9 cellular contexts compared by ENCODE assay signal in the genomic region with DNA sequence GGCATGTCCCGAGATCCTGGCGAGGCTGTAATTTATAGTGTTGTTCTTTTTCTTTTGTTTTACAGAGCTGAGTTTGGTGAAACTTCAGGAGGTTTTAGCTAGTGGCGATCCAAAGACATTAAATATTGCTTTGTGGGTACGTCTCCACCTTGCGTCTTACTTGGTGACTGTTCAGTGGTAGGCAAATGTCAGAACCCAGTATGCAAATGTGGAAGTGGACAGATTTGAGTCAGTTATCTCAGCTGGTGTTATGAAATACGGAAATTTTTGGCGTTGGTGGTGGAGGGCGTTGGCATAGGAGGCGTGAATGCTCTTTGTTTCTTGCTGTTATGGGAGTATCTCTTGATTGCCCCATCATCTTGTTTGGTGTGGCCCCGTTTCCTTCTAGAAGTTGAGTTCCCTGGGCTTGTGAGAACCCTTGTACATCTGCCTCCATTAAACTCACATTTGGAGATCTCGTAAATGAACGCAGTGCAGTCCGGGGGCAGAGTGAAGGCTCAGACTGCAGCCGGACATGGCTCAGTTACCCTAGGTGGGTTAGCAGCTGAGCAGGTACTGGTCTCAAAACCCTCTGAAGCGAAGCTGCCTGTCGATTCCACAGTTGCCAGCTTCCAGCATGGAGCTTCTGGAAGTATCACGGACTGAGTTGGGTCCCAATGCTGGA. TPM values are rescaled to one million over a fixed set of nuclear protein-coding genes. Genes with fewer than 3 reads are reported as not detected.
A peak's percentile ranks its signal among the peaks of the same experiment; 100 is the strongest.
DNase-seq lines count a peak whose midpoint lies in the region; ATAC-seq and TF ChIP-seq lines count a peak whose summit lies in the region.
"Had no signal": no experiment of that assay in that cellular context is flagged by ENCODE, and none has a peak within 500 bp of the region (broad histone marks: within the 10 kb centered on the region; RNA-seq: fewer than 3 reads in every experiment).

No MANE protein-coding gene starts in this region.

- no peaks in the 10 kb centered on the region for H3K9me3 ChIP-seq in mammary epithelial cell (replicated peaks; ENCODE audit: insufficient read depth, low read length)
- H3K9me3 ChIP-seq: BLaER1 had no signal

- H3K4me1 ChIP-seq in mammary epithelial cell (ENCODE audit: insufficient read depth, low read length), result no peaks in the 10 kb centered on the region

- H3K79me2 ChIP-seq in mammary epithelial cell (ENCODE audit: insufficient read depth, low read length), result no peaks in the 10 kb centered on the region

- POLR2A ChIA-PET in MCF 10A (lab: Yijun Ruan, JAX), result no interaction called here
- POLR2A ChIA-PET in activated CD8-positive, alpha-beta T cell treated with anti-CD3 and anti-CD28 coated beads, Interleukin-2, amount 10 ng/mL, durations not matched to agents 7 days and 5 days (lab: Charles Lee), result interaction anchor here (0.7 to 3.2 kb wide), 4 partner anchors 14 to 37 kb away, joined by 3 to 16 read pairs (median 10); no protein-coding TSS in a partner anchor

- dilution Hi-C loops in mammary epithelial cell (cut with HindIII; ENCODE audit: low sequenced_read_pairs), result no loop called here

- no peak for TF ChIP-seq CTCF in MCF 10A (IDR thresholded peaks at IDR 0.05; ENCODE audit: unreplicated experiment)
- no peak for TF ChIP-seq CTCF in mammary epithelial cell (conservative IDR thresholded peaks at IDR 0.05 in 1 of 2, IDR thresholded peaks at IDR 0.05 in 1 of 2; ENCODE audit: extremely low read depth in 1 of 2, insufficient read depth in 1 of 2, low read depth in 1 of 2, low read length in 2 of 2)

- WGBS in mammary epithelial cell (ENCODE audit: low coverage, missing lambda C conversion rate), result 95% methylated on average over 15 of the region's 17 CpGs

- H3K9ac ChIP-seq in mammary epithelial cell (ENCODE audit: insufficient read depth, low read length), result no peak overlapping the region
- H3K9ac ChIP-seq: BLaER1 had no signal

- intact Hi-C loops in MCF 10A (cut with micrococcal nuclease), result no loop called here
- intact Hi-C loops in mammary epithelial cell (cut with micrococcal nuclease), result no loop called here
- intact Hi-C loops in posterior vena cava (cut with DNase I), result loop anchor here in 1 of 2 donors (10.0 kb wide), 1 partner anchor 85 kb away; no protein-coding TSS in a partner anchor

- H3K27ac ChIP-seq in mammary epithelial cell (ENCODE audit: insufficient read depth, low read depth, low read length), result no peak overlapping the region
- H3K27ac ChIP-seq: BLaER1 had no signal

- in situ Hi-C loops in mammary epithelial cell (cut with MboI; ENCODE audit: low sequenced_read_pairs in 2 of 2), result no loop called here

- H2AFZ ChIP-seq in mammary epithelial cell (ENCODE audit: low read depth, low read length), result no peak overlapping the region

- H3K9me3 Mint-ChIP-seq in MCF 10A (ENCODE audit: unreplicated experiment), result no peaks in the 10 kb centered on the region
- H3K9me3 Mint-ChIP-seq in activated CD8-positive, alpha-beta T cell treated with anti-CD3 and anti-CD28 coated beads, Interleukin-2, amount 10 ng/mL, durations not matched to agents 7 days and 5 days (ENCODE audit: insufficient read depth), result no peaks in the 10 kb centered on the region

- H3K4me2 ChIP-seq in mammary epithelial cell (ENCODE audit: insufficient read depth, low read depth, low read length), result no peak overlapping the region
- H3K4me2 ChIP-seq: BLaER1 had no signal

- no peaks in the 10 kb centered on the region for H3K36me3 ChIP-seq in mammary epithelial cell (ENCODE audit: insufficient read depth, low read length)
- H3K36me3 ChIP-seq: BLaER1 had no signal

- peak; percentile 67 for ATAC-seq in HG03378 (IDR thresholded peaks at IDR 0.05; ENCODE audit: unreplicated experiment)
- ATAC-seq in activated CD8-positive, alpha-beta T cell treated with anti-CD3 and anti-CD28 coated beads, Interleukin-2, amount 10 ng/mL, durations not matched to agents 7 days and 5 days, result no peak

- H3K4me1 Mint-ChIP-seq in MCF 10A (ENCODE audit: insufficient read depth, unreplicated experiment), result no peaks in the 10 kb centered on the region
- H3K4me1 Mint-ChIP-seq in activated CD8-positive, alpha-beta T cell treated with anti-CD3 and anti-CD28 coated beads, Interleukin-2, amount 10 ng/mL, durations not matched to agents 7 days and 5 days (ENCODE audit: low read depth), result peaks cover 73% of the 10 kb centered on the region

- H3K36me3 Mint-ChIP-seq in MCF 10A (ENCODE audit: insufficient read depth, unreplicated experiment), result no peaks in the 10 kb centered on the region
- peaks cover 37% of the 10 kb centered on the region for H3K36me3 Mint-ChIP-seq in activated CD8-positive, alpha-beta T cell treated with anti-CD3 and anti-CD28 coated beads, Interleukin-2, amount 10 ng/mL, durations not matched to agents 7 days and 5 days (ENCODE audit: low read depth)

- H3K4me3 Mint-ChIP-seq in MCF 10A (ENCODE audit: unreplicated experiment), result no peak overlapping the region
- no peak overlapping the region for H3K4me3 Mint-ChIP-seq in activated CD8-positive, alpha-beta T cell treated with anti-CD3 and anti-CD28 coated beads, Interleukin-2, amount 10 ng/mL, durations not matched to agents 7 days and 5 days

- CTCF ChIA-PET in MCF 10A (lab: Yijun Ruan, JAX), result interaction anchor here (0.6 kb wide), 1 partner anchor 86 kb away, joined by 4 read pairs; no protein-coding TSS in a partner anchor
- CTCF ChIA-PET in mammary epithelial cell (lab: Charles Lee; ENCODE audit: low non-redundant PET), result no interaction called here
- CTCF ChIA-PET in activated CD8-positive, alpha-beta T cell treated with anti-CD3 and anti-CD28 coated beads, Interleukin-2, amount 10 ng/mL, durations not matched to agents 7 days and 5 days (lab: Charles Lee), result interaction anchor here (1.0 to 2.3 kb wide), 5 partner anchors 19 to 89 kb away, joined by 3 to 9 read pairs (median 4); no protein-coding TSS in a partner anchor

- H4K20me1 ChIP-seq in mammary epithelial cell (ENCODE audit: insufficient read depth, low read length), result no peaks in the 10 kb centered on the region
- H4K20me1 ChIP-seq: BLaER1 had no signal

- H3K27me3 Mint-ChIP-seq in MCF 10A (ENCODE audit: insufficient read depth, unreplicated experiment), result no peaks in the 10 kb centered on the region
- no peaks in the 10 kb centered on the region for H3K27me3 Mint-ChIP-seq in activated CD8-positive, alpha-beta T cell treated with anti-CD3 and anti-CD28 coated beads, Interleukin-2, amount 10 ng/mL, durations not matched to agents 7 days and 5 days (ENCODE audit: low read depth)

- H3K27me3 ChIP-seq in mammary epithelial cell (ENCODE audit: insufficient read depth, low read length), result no peaks in the 10 kb centered on the region
- H3K27me3 ChIP-seq: BLaER1 had no signal

- BruUV-seq in MCF 10A (replicated peaks; lab: Mats Ljungman, UMichigan), result no TSS peak
- no TSS peak for BruUV-seq in mammary epithelial cell (replicated peaks; lab: Mats Ljungman, UMichigan)

- H3K27ac Mint-ChIP-seq in MCF 10A (ENCODE audit: low read depth, unreplicated experiment), result no peak overlapping the region
- peak overlapping the region; percentile 0 for H3K27ac Mint-ChIP-seq in activated CD8-positive, alpha-beta T cell treated with anti-CD3 and anti-CD28 coated beads, Interleukin-2, amount 10 ng/mL, durations not matched to agents 7 days and 5 days

- no peak overlapping the region for H3K4me3 ChIP-seq in mammary epithelial cell (replicated peaks in 1 of 3; ENCODE audit: insufficient read depth in 1 of 3, low read depth in 2 of 3, low read length in 3 of 3)
- H3K4me3 ChIP-seq: BLaER1 had no signal

- peak; percentile 51 for DNase-seq in MCF 10A (ENCODE audit: unreplicated experiment)
- no peak for DNase-seq in mammary epithelial cell
- no peak for DNase-seq in activated CD8-positive, alpha-beta T cell treated with anti-CD3 and anti-CD28 coated beads, Interleukin-2, amount 10 ng/mL, durations not matched to agents 7 days and 5 days
- peak; percentile 47 for DNase-seq in posterior vena cava (ENCODE audit: low spot score)
- no peak for DNase-seq in NCI-H1930 (lab: John Stamatoyannopoulos, UW)
- DNase-seq in iPS-NIHi11 (ENCODE audit: low spot score), result no peak
- DNase-seq in NCI-H446 treated with DMSO at 0.1 percent for 48 hours (lab: John Stamatoyannopoulos, UW), result no peak

RNA-seq across cellular contexts. Expression of a gene that starts 39.9 kb away (rescaled TPM):
- total RNA-seq in MCF 10A (2022) (0.30 and 0.61 TPM in 2 replicates), mammary epithelial cell (1 to 10 TPM in 1 of 2 donors, under 1 TPM in 1; 0.73 to 1.5 TPM), posterior vena cava (10 to 100 TPM; 17.4 to 19.7 TPM)
- polyA plus RNA-seq in mammary epithelial cell, result 0.32 TPM
- not detected for polyA minus RNA-seq in mammary epithelial cell
- 10 to 100 TPM; 56.5 to 62.9 TPM for total RNA-seq in activated CD8-positive, alpha-beta T cell treated with anti-CD3 and anti-CD28 coated beads, Interleukin-2, amount 10 ng/mL, durations not matched to agents 7 days and 5 days

Comparison
In these comparisons a context has a peak if more than half of its experiments do, and no peak if none do; other contexts are left out.
1. DNase-seq: peak in MCF 10A (single experiment) and posterior vena cava (single experiment); none in mammary epithelial cell (single experiment), activated CD8-positive, alpha-beta T cell treated with anti-CD3 and anti-CD28 coated beads, Interleukin-2, amount 10 ng/mL, durations not matched to agents 7 days and 5 days (single experiment), NCI-H1930 (0 of 2), iPS-NIHi11 (single experiment) and NCI-H446 treated with DMSO at 0.1 percent for 48 hours (single experiment).
2. RNA of a gene that starts 39.9 kb away (total RNA-seq): 56.5 to 62.9 TPM in activated CD8-positive, alpha-beta T cell treated with anti-CD3 and anti-CD28 coated beads, Interleukin-2, amount 10 ng/mL, durations not matched to agents 7 days and 5 days and 17.4 to 19.7 TPM in posterior vena cava; 0.73 to 1.5 TPM in mammary epithelial cell and 0.30 to 0.61 TPM in MCF 10A; every median in the first group is over 4 times any median in the second.